14 cellular contexts compared by ENCODE assay signal in genomic region chr4:142347241-142347640, GRCh38.
DNase-seq lines count a peak whose midpoint lies in the region; ATAC-seq, FAIRE-seq and TF ChIP-seq lines count a peak whose summit lies in the region.
"Had no signal": no experiment of that assay in that cellular context is flagged by ENCODE, and none has a peak within 500 bp of the region (broad histone marks: within the 10 kb centered on the region; RNA-seq: fewer than 3 reads in every experiment).

No MANE protein-coding gene starts in this region.

- BruUV-seq in IMR-90 (replicated peaks; lab: Mats Ljungman, UMichigan) = no TSS peak

- no peaks in the 10 kb centered on the region for H3K36me3 ChIP-seq in IMR-90 (ENCODE audit: control insufficient read depth, insufficient read depth, low read length)
- no peaks in the 10 kb centered on the region for H3K36me3 ChIP-seq in adipocyte (ENCODE audit: control insufficient read depth, insufficient read depth, low read length, severe bottlenecking)
- H3K36me3 ChIP-seq in keratinocyte (ENCODE audit: control insufficient read depth in 2 of 2, extremely low read depth in 1 of 2, insufficient read depth in 2 of 2, low read length in 2 of 2) = peaks cover 0 to 5% of the 10 kb centered on the region in 2 experiments

- ATAC-seq in IMR-90 (ENCODE audit: low read depth) = no peak
- no peak for ATAC-seq in HG03442 (IDR thresholded peaks at IDR 0.05; ENCODE audit: unreplicated experiment)
- ATAC-seq in HG02759 (IDR thresholded peaks at IDR 0.05; ENCODE audit: unreplicated experiment) = no peak

- POLR2A ChIA-PET in IMR-90 (lab: Charles Lee; ENCODE audit: unreplicated experiment) = no interaction called here

- FAIRE-seq in keratinocyte (lab: Jason Lieb, UNC) = peak; percentile 58

- no peak for TF ChIP-seq RAD21 in IMR-90 (IDR thresholded peaks at IDR 0.05; ENCODE audit: low read length)

- H2AFZ ChIP-seq in IMR-90 (replicated peaks; ENCODE audit: low read length, poor library complexity) = no peak overlapping the region
- H2AFZ ChIP-seq in keratinocyte (ENCODE audit: control insufficient read depth, low read length) = no peak overlapping the region

- H3K79me2 ChIP-seq in keratinocyte (ENCODE audit: control insufficient read depth, insufficient read depth, low read length) = peaks cover 98% of the 10 kb centered on the region

- H2BK5ac ChIP-seq in IMR-90 (ENCODE audit: low read depth, low read length, poor library complexity, severe bottlenecking) = no peak overlapping the region

- no peaks in the 10 kb centered on the region for H4K20me1 ChIP-seq in IMR-90 (ENCODE audit: insufficient read depth, low read length)
- no peaks in the 10 kb centered on the region for H4K20me1 ChIP-seq in keratinocyte (ENCODE audit: control insufficient read depth, extremely low read depth, insufficient read depth, low read length)

- no peak overlapping the region for H2BK20ac ChIP-seq in IMR-90 (ENCODE audit: low read depth, low read length)

- H3K27me3 ChIP-seq in IMR-90 (ENCODE audit: control insufficient read depth, insufficient read depth, low read length) (no peaks in the 10 kb centered on the region), adipocyte (replicated peaks; ENCODE audit: control insufficient read depth, insufficient read depth, low read length) (no peaks in the 10 kb centered on the region), keratinocyte (ENCODE audit: control insufficient read depth, extremely low read depth, insufficient read depth, low read length) (no peaks in the 10 kb centered on the region)

- 0 out of 2 replicates have a peak overlapping the region, but pooled peaks have one; percentile 56 for H3K14ac ChIP-seq in IMR-90 (replicated peaks; ENCODE audit: low read depth, low read length)

- intact Hi-C loops in IMR-90 (cut with micrococcal nuclease) = loop anchor here (10.0 kb wide), 1 partner anchor 1002 kb away; no protein-coding TSS in a partner anchor

- no peak overlapping the region for H4K91ac ChIP-seq in IMR-90 (ENCODE audit: insufficient read depth, low read depth, low read length)

- no peaks in the 10 kb centered on the region; a peak in 1 of 4 replicates for H3K79me1 ChIP-seq in IMR-90 (ENCODE audit: low read depth in 1 of 2, low read length in 2 of 2)

- dilution Hi-C loops in IMR-90 (cut with HindIII; ENCODE audit: low sequenced_read_pairs, unreplicated experiment) = no loop called here
- dilution Hi-C loops in keratinocyte (cut with MboI; ENCODE audit: extremely low pct_ligation_motif_present, low sequenced_read_pairs) = no loop called here

- no peak overlapping the region for H3K56ac ChIP-seq in IMR-90 (ENCODE audit: extremely low read depth, insufficient read depth, low read length)

- no peak overlapping the region for H3K9ac ChIP-seq in IMR-90 (ENCODE audit: low read depth, low read length)
- no peak overlapping the region for H3K9ac ChIP-seq in adipocyte (ENCODE audit: low read length)
- no peak overlapping the region for H3K9ac ChIP-seq in keratinocyte (ENCODE audit: control insufficient read depth, extremely low read depth, insufficient read depth, low read length)

- DNase-seq in NCI-H2029 (lab: John Stamatoyannopoulos, UW) (peak; percentile 7), NCI-H2029 treated with DMSO at 0.1 percent for 48 hours (lab: John Stamatoyannopoulos, UW) (no peak), IMR-90 (peak; percentile 62), adipocyte (ENCODE audit: low read depth) (peak; percentile 37), keratinocyte (ENCODE audit: low read depth, low spot score) (no peak), GM13976 (ENCODE audit: low spot score) (no peak)
- DNase-seq: 8988T; activated CD8-positive, alpha-beta memory T cell treated with anti-CD3 and anti-CD28 coated beads, Interleukin-2, amount 50 U/mL, for 4 hours; DMS 273 treated with DMSO at 0.1 percent for 48 hours; NCI-H1417 treated with DMSO at 0.1 percent for 48 hours; stimulated activated CD4-positive, alpha-beta T cell treated with anti-CD3 and anti-CD28 coated beads, Interleukin-4, amount 100 ng/mL, for 1 hour; T1000 had no signal

- no peak overlapping the region for H2AK9ac ChIP-seq in IMR-90 (replicated peaks; ENCODE audit: low read depth, low read length, poor library complexity)

- H2AK5ac ChIP-seq in IMR-90 (ENCODE audit: low read depth, low read length) = no peak overlapping the region

- no peak overlapping the region for H4K8ac ChIP-seq in IMR-90 (ENCODE audit: low read depth in 2 of 2, low read length in 2 of 2)

- H3K27ac ChIP-seq in IMR-90 (ENCODE audit: insufficient read depth, low read length) (no peak overlapping the region), keratinocyte (ENCODE audit: control insufficient read depth, insufficient read depth, low read length) (no peak overlapping the region)

- H3K4me1 ChIP-seq in IMR-90 (ENCODE audit: control insufficient read depth, insufficient read depth, low read length) (peaks cover 2% of the 10 kb centered on the region; the same call in 1 of the 2 replicates), adipocyte (ENCODE audit: control insufficient read depth, insufficient read depth, low read length) (peaks cover 20% of the 10 kb centered on the region), keratinocyte (ENCODE audit: control insufficient read depth, extremely low read depth, insufficient read depth, low read length) (peaks cover 20% of the 10 kb centered on the region)

- in situ Hi-C loops in IMR-90 (cut with MboI; ENCODE audit: low sequenced_read_pairs) = no loop called here
- in situ Hi-C loops in GM13976 (cut with MboI; ENCODE audit: low sequenced_read_pairs, unreplicated experiment) = no loop called here

- H3K9me3 ChIP-seq in IMR-90 (ENCODE audit: control insufficient read depth, insufficient read depth, low read length) (no peaks in the 10 kb centered on the region), adipocyte (ENCODE audit: control insufficient read depth, low read length) (no peaks in the 10 kb centered on the region), keratinocyte (ENCODE audit: control insufficient read depth, low read depth, low read length) (no peaks in the 10 kb centered on the region)

- H4K5ac ChIP-seq in IMR-90 (ENCODE audit: low read depth, low read length) = no peak overlapping the region

- H2BK120ac ChIP-seq in IMR-90 (ENCODE audit: low read depth, low read length) = no peak overlapping the region

- no peak overlapping the region for H3K23ac ChIP-seq in IMR-90 (ENCODE audit: low read depth, low read length)

- H3K4me3 ChIP-seq in IMR-90 (ENCODE audit: insufficient read depth, low read depth, low read length) (no peak overlapping the region), adipocyte (ENCODE audit: low read length) (no peak overlapping the region), keratinocyte (ENCODE audit: control insufficient read depth in 2 of 3, extremely low read depth in 1 of 3, insufficient read depth in 2 of 3, low read depth in 1 of 3, low read length in 3 of 3) (no peak overlapping the region)

- H3K4ac ChIP-seq in IMR-90 (ENCODE audit: low read depth, low read length) = no peak overlapping the region

- no peak overlapping the region for H3K4me2 ChIP-seq in IMR-90 (ENCODE audit: low read depth, low read length)
- peak overlapping the region; percentile 37 for H3K4me2 ChIP-seq in keratinocyte (ENCODE audit: control insufficient read depth, extremely low read depth, insufficient read depth, low read depth, low read length)

- no peak overlapping the region for H3K18ac ChIP-seq in IMR-90 (ENCODE audit: low read depth, low read length)

- H3K9me1 ChIP-seq in IMR-90 (ENCODE audit: insufficient read depth, low read length) = no peaks in the 10 kb centered on the region
- H3K9me1 ChIP-seq in keratinocyte (ENCODE audit: control insufficient read depth, extremely low read depth, insufficient read depth, low read length) = no peaks in the 10 kb centered on the region

- TF ChIP-seq CTCF in IMR-90 (conservative IDR thresholded peaks at IDR 0.05; ENCODE audit: low read depth, low read length) (no peak), keratinocyte (optimal IDR thresholded peaks at IDR 0.05 in 1 of 3, IDR thresholded peaks at IDR 0.05 in 1 of 3, conservative IDR thresholded peaks at IDR 0.05 in 1 of 3; ENCODE audit: extremely low read depth in 1 of 3, insufficient read depth in 2 of 3, low read length in 3 of 3) (no peak), GM13976 (IDR thresholded peaks at IDR 0.05; ENCODE audit: borderline replicate concordance, control extremely low read depth, extremely low read depth, insufficient read depth, missing control alignments) (no peak)

- TF ChIP-seq POLR2A in IMR-90 (IDR thresholded peaks at IDR 0.05; ENCODE audit: low read depth, low read length) = no peak

- CTCF ChIA-PET in IMR-90 (lab: Yijun Ruan, JAX) = no interaction called here

- no peak overlapping the region for H2BK15ac ChIP-seq in IMR-90 (ENCODE audit: low read depth, low read length)

TF ChIP-seq in IMR-90, 13 proteins besides CTCF, POLR2A, EP300 and RAD21:
- TF ChIP-seq CEBPB (IDR thresholded peaks at IDR 0.05; ENCODE audit: low read depth, low read length) (peak; percentile 93), BHLHE40 (IDR thresholded peaks at IDR 0.05; ENCODE audit: low read depth, low read length) (no peak)

Comparison
In these comparisons a context has a peak if more than half of its experiments do, and no peak if none do; other contexts are left out.
1. DNase-seq: peak in NCI-H2029 (single experiment), IMR-90 (single experiment) and adipocyte (single experiment); none in NCI-H2029 treated with DMSO at 0.1 percent for 48 hours (single experiment), keratinocyte (single experiment) and GM13976 (single experiment).